In genomic region chr9:136664000-136664798, GRCh38 we compare ENCODE assay signal across 13 cellular contexts. TPM values are rescaled to one million over a fixed set of nuclear protein-coding genes. Genes with fewer than 3 reads are reported as not detected.
DNase-seq lines count a peak whose midpoint lies in the region; ATAC-seq and TF ChIP-seq lines count a peak whose summit lies in the region.
"Had no signal": no experiment of that assay in that cellular context is flagged by ENCODE, and none has a peak within 500 bp of the region (broad histone marks: within the 10 kb centered on the region; RNA-seq: fewer than 3 reads in every experiment).

No MANE protein-coding gene starts in this region.

- DNase-seq in Peyer's patch, result no peak
- DNase-seq in dorsolateral prefrontal cortex, result no peak
- DNase-seq in suprapubic skin (ENCODE audit: low spot score in 2 of 2), result no peak
- DNase-seq in SW480 (ENCODE audit: low spot score), result no peak
- DNase-seq in activated CD8-positive, alpha-beta memory T cell treated with anti-CD3 and anti-CD28 coated beads for 24 hours, result no peak
- DNase-seq in NCI-H1436 (lab: John Stamatoyannopoulos, UW), result no peak
- DNase-seq: activated CD4-positive, alpha-beta memory T cell treated with anti-CD3 and anti-CD28 coated beads for 36 hours; NCI-H2107 had no signal

- intact Hi-C loops in dorsolateral prefrontal cortex (cut with DNase I), result no loop called here

- H3K9me3 ChIP-seq in Peyer's patch, result no peaks in the 10 kb centered on the region
- H3K9me3 ChIP-seq in mesodermal cell (ENCODE audit: control insufficient read depth, low read length), result no peaks in the 10 kb centered on the region
- no peaks in the 10 kb centered on the region for H3K9me3 ChIP-seq in suprapubic skin

- no peak for TF ChIP-seq POLR2A in Peyer's patch (IDR thresholded peaks at IDR 0.05)
- no peak for TF ChIP-seq POLR2A in suprapubic skin (IDR thresholded peaks at IDR 0.05)

- ATAC-seq in HG03135 (IDR thresholded peaks at IDR 0.05; ENCODE audit: unreplicated experiment), result no peak
- ATAC-seq: sciatic nerve had no signal

- H3K4me1 ChIP-seq in Peyer's patch (peaks cover 0 to 17% (median 7%) of the 10 kb centered on the region in 4 donors), mesodermal cell (ENCODE audit: control insufficient read depth, insufficient read depth, low read length, poor library complexity, severe bottlenecking) (peaks cover 22% of the 10 kb centered on the region), suprapubic skin (peaks cover 12% of the 10 kb centered on the region)

- WGBS in mesodermal cell (ENCODE audit: insufficient coverage in 2 of 2), 2 experiments, result 90 to 93% methylated on average over 17 to 18 of the region's 18 CpGs
- 95% methylated on average over 7 of the region's 18 CpGs for WGBS in suprapubic skin

- TF ChIP-seq CTCF in Peyer's patch (IDR thresholded peaks at IDR 0.05), result no peak
- no peak for TF ChIP-seq CTCF in dorsolateral prefrontal cortex (IDR thresholded peaks at IDR 0.05 in 54 of 56, conservative IDR thresholded peaks at IDR 0.05 in 2 of 56; ENCODE audit: low read depth in 1 of 56, partially characterized antibody in 56 of 56)
- TF ChIP-seq CTCF in suprapubic skin (IDR thresholded peaks at IDR 0.05), result no peak

- H3K27me3 ChIP-seq in Peyer's patch (peaks cover 0 to 6% of the 10 kb centered on the region in 2 donors), dorsolateral prefrontal cortex (peaks cover 0 to 25% (median 0%) of the 10 kb centered on the region in 45 donors), suprapubic skin (peaks cover 35% of the 10 kb centered on the region)

- TF ChIP-seq EP300 in suprapubic skin (IDR thresholded peaks at IDR 0.05), result no peak

- peak overlapping the region; percentile 30 to 57 (median 54) for H3K4me3 ChIP-seq in Peyer's patch
- H3K4me3 ChIP-seq in dorsolateral prefrontal cortex, result peak overlapping the region in 51 of 59 donors; percentile 20 to 72 (median 61)
- H3K4me3 ChIP-seq in mesodermal cell (ENCODE audit: extremely low read depth, insufficient read depth, low read length, poor library complexity, severe bottlenecking), result peak overlapping the region; percentile 41
- H3K4me3 ChIP-seq in suprapubic skin, result peak overlapping the region; percentile 54

- H3K36me3 ChIP-seq in Peyer's patch (no peaks in the 10 kb centered on the region), mesodermal cell (ENCODE audit: control insufficient read depth, insufficient read depth, low read length) (peaks cover 3% of the 10 kb centered on the region), suprapubic skin (no peaks in the 10 kb centered on the region)

- H3K27ac ChIP-seq in Peyer's patch (peak overlapping the region in 3 of 4 donors; percentile 25 to 72 (median 35)), dorsolateral prefrontal cortex (peak overlapping the region in 48 of 59 donors; percentile 16 to 93 (median 81)), mesodermal cell (ENCODE audit: low read depth, low read length, severe bottlenecking) (peak overlapping the region; percentile 92), suprapubic skin (peak overlapping the region; percentile 13)
- H3K27ac ChIP-seq: C4-2B had no signal

RNA-seq across cellular contexts. Expression of gene EGFL7, which starts 1.5 kb away (rescaled TPM):
- total RNA-seq in Peyer's patch, result 10 to 100 TPM; 21.5 to 77.6 (median 46.0) TPM
- total RNA-seq in dorsolateral prefrontal cortex, result 100 to 1,000 TPM in 13 of 120 experiments, 10 to 100 TPM in 107; 43.0 to 145 (median 80.4) TPM
- 188 TPM for polyA plus RNA-seq in mesodermal cell (2013, experiment 1 of 2)
- 118 TPM for polyA plus RNA-seq in mesodermal cell (2013, experiment 2 of 2)
- 10 to 100 TPM; 12.2 to 49.6 (median 28.6) TPM for total RNA-seq in suprapubic skin

RNA-seq across cellular contexts. Expression of gene AGPAT2, which starts 23.1 kb away (rescaled TPM):
- total RNA-seq in Peyer's patch, result 100 to 1,000 TPM in 3 of 4 donors, 10 to 100 TPM in 1; 97.4 to 802 (median 479) TPM
- 10 to 100 TPM in 91 of 120 experiments, 1 to 10 TPM in 29; 4.1 to 18.0 (median 11.6) TPM for total RNA-seq in dorsolateral prefrontal cortex
- 30.0 TPM for polyA plus RNA-seq in mesodermal cell (2013, experiment 1 of 2)
- 23.8 TPM for polyA plus RNA-seq in mesodermal cell (2013, experiment 2 of 2)
- 10 to 100 TPM; 43.5 to 73.2 (median 63.5) TPM for total RNA-seq in suprapubic skin

RNA-seq across cellular contexts. Expression of gene DIPK1B, which starts 48.2 kb away (rescaled TPM):
- total RNA-seq in Peyer's patch, result 1 to 10 TPM in 3 of 4 donors, under 1 TPM in 1; 0.70 to 5.8 (median 2.6) TPM
- total RNA-seq in dorsolateral prefrontal cortex, result 10 to 100 TPM; 12.6 to 48.9 (median 34.9) TPM
- polyA plus RNA-seq in mesodermal cell (2013, experiment 1 of 2), result 89.9 TPM
- 67.3 TPM for polyA plus RNA-seq in mesodermal cell (2013, experiment 2 of 2)
- total RNA-seq in suprapubic skin, result 10 to 100 TPM in 1 of 4 donors, 1 to 10 TPM in 3; 3.8 to 13.1 (median 6.3) TPM
- total RNA-seq: activated CD4-positive, alpha-beta memory T cell treated with anti-CD3 and anti-CD28 coated beads for 36 hours; LHCN-M2 had no signal

Comparison
In these comparisons a context has a peak if more than half of its experiments do, and no peak if none do; other contexts are left out.
1. H3K27ac ChIP-seq: peak in every context shown above with its lines; median percentile 92 in mesodermal cell; 81 in dorsolateral prefrontal cortex; 35 in Peyer's patch; 13 in suprapubic skin.